In the genomic region with DNA sequence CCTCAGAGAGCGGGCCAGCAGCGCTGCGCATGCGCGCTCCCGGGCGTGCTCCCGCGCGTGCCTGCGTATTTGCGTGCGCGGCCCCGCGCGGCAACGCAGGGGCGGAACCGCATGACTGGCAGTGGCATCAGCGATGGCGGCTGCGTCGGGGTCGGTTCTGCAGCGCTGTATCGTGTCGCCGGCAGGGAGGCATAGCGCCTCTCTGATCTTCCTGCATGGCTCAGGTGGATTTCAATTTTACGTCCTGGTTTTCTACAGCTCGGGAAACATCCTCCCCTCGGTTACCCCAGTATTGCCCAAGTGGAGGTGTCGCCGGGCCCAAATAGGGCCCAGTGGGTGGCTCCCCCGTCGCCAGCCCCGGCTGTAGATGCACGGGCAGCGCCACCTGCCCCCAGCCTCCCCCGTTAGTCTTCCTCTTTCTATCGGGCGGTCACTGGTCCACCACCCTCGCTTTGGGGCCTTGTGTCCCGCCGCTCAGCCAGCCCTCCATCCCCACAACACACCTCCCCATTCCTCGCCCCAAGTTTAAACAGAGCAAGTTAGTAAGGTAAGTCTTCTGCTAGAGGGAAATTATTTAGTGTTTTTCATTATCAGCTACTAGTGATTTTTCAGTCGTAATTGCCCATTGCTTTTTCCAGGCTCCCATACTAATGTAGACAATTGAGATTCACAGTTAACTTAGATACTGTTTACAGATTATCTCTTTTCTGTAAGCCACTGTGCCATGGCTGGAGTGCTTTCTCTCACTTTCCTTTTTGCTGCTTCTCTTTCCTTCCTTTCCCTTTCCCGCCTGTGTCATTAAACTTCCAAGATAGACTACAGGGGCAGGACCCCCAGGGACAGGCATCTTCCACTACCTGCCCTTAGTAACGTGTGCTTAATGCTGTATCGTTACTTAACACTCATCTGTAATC, we compare ENCODE assay signal across 8 cellular contexts. TPM values are rescaled to one million over a fixed set of nuclear protein-coding genes. Genes with fewer than 3 reads are reported as not detected.
DNase-seq lines count a peak whose midpoint lies in the region; ATAC-seq and TF ChIP-seq lines count a peak whose summit lies in the region.

Gene LYPLAL1 (plus strand): TSS at position 121 of the 914 bp plus-strand sequence. CDS start 13 bp downstream, at position 134.

- TF ChIP-seq CTCF in Peyer's patch (IDR thresholded peaks at IDR 0.05) (peak in 1 of 6 experiments; percentile 11), esophagus muscularis mucosa (IDR thresholded peaks at IDR 0.05) (peak in 1 of 3 experiments; percentile 19)

- no peaks in the 10 kb centered on the region for H3K27me3 ChIP-seq in Peyer's patch
- no peaks in the 10 kb centered on the region for H3K27me3 ChIP-seq in esophagus muscularis mucosa

- TF ChIP-seq EP300 in esophagus muscularis mucosa (IDR thresholded peaks at IDR 0.05), result no peak

- no peaks in the 10 kb centered on the region for H3K9me3 ChIP-seq in Peyer's patch
- H3K9me3 ChIP-seq in esophagus muscularis mucosa, result no peaks in the 10 kb centered on the region

- H3K27ac ChIP-seq in Peyer's patch, result peak within 1 kb of the TSS; percentile 84 to 89 (median 87)
- peak within 1 kb of the TSS; percentile 87 to 92 (median 90) for H3K27ac ChIP-seq in esophagus muscularis mucosa (replicated peaks in 1 of 4)

- ATAC-seq in GM21619 (IDR thresholded peaks at IDR 0.05; ENCODE audit: unreplicated experiment), result peak; percentile 63

- DNase-seq in DMS79 (lab: John Stamatoyannopoulos, UW) (peak; percentile 60), Peyer's patch (peak; percentile 83 to 95 (median 89)), esophagus muscularis mucosa (ENCODE audit: extremely low spot score) (peak; percentile 94), myocyte (ENCODE audit: low read depth) (peak; percentile 90)
- peak; percentile 81 for DNase-seq in Jurkat, Clone E6-1 (ENCODE audit: low read depth, low spot score)
- peak; percentile 88 to 92 for DNase-seq in activated T-cell treated with anti-CD3 and anti-CD28 coated beads, Interleukin-2, amount 50 U/mL, for 48 hours
- DNase-seq in stimulated activated CD8-positive, alpha-beta memory T cell treated with anti-CD3 and anti-CD28 coated beads, Interleukin-7, amount 100 ng/mL, for 4 hours (ENCODE audit: low read depth in 2 of 2), result peak; percentile 69 to 84

- H3K4me3 ChIP-seq in Jurkat, Clone E6-1 (ENCODE audit: low read length), result peak within 1 kb of the TSS; percentile 83
- H3K4me3 ChIP-seq in Peyer's patch, result peak within 1 kb of the TSS; percentile 69 to 77 (median 72)
- H3K4me3 ChIP-seq in esophagus muscularis mucosa, result peak within 1 kb of the TSS; percentile 66 to 82 (median 69)

- 2% methylated on average over 19 of the region's 51 CpGs for WGBS in esophagus muscularis mucosa

- H3K36me3 ChIP-seq in Peyer's patch (no peaks in the 10 kb centered on the region), esophagus muscularis mucosa (no peaks in the 10 kb centered on the region)

- intact Hi-C loops in esophagus muscularis mucosa (cut with DNase I), result loop anchor here (10.0 kb wide), 1 partner anchor 829 kb away; the partner anchor contains the start of gene TGFB2

- peaks cover 0 to 12% (median 0%) of the 10 kb centered on the region in 4 donors for H3K4me1 ChIP-seq in Peyer's patch
- peaks cover 17 to 43% (median 30%) of the 10 kb centered on the region in 4 donors for H3K4me1 ChIP-seq in esophagus muscularis mucosa

- TF ChIP-seq POLR2A in Peyer's patch (IDR thresholded peaks at IDR 0.05) (peak; percentile 62 to 83), esophagus muscularis mucosa (IDR thresholded peaks at IDR 0.05; ENCODE audit: low read depth) (peak; percentile 87)

RNA-seq across cellular contexts. Expression of gene LYPLAL1, which starts in this region (rescaled TPM):
- 29.7 TPM for polyA plus RNA-seq in Jurkat, Clone E6-1 (2012; ENCODE audit: insufficient read depth, insufficient read length)
- total RNA-seq in Peyer's patch, result 10 to 100 TPM; 20.1 to 75.9 (median 23.5) TPM
- total RNA-seq in esophagus muscularis mucosa, result 10 to 100 TPM; 13.8 to 21.6 (median 16.9) TPM
- total RNA-seq in myocyte, result 17.8 and 32.5 TPM in 2 replicates
- polyA plus RNA-seq in myocyte (2012), result 23.6 TPM

Comparison
In these comparisons a context has a peak if more than half of its experiments do, and no peak if none do; other contexts are left out.
1. Peak in every context shown above with its lines: DNase-seq, ATAC-seq, H3K4me3 ChIP-seq and H3K27ac ChIP-seq.